In genomic region chr4:163489929-163490328, GRCh38 we compare ENCODE assay signal across 12 cellular contexts. TPM values are rescaled to one million over a fixed set of nuclear protein-coding genes. Genes with fewer than 3 reads are reported as not detected.
"Had no signal": no experiment of that assay in that cellular context is flagged by ENCODE, and none has a peak within 500 bp of the region (broad histone marks: within the 10 kb centered on the region; RNA-seq: fewer than 3 reads in every experiment).

No MANE protein-coding gene starts in this region.

- DNase-seq: GM23248, GOT3, H7, HFFc6, KG1 had no signal

- H3K9ac ChIP-seq: GM23248 had no signal

- ATAC-seq: HCT116, HepG2 had no signal

- H3K36me3 ChIP-seq: HAP-1 had no signal

- H3K4me3 ChIP-seq: GM23248, HAP-1 had no signal

- FAIRE-seq: HepG2 had no signal

- H3K9me3 ChIP-seq: HAP-1 had no signal

- H3K27ac ChIP-seq: GM23248, HL-60 had no signal

- H3K4me1 ChIP-seq: HAP-1 had no signal

RNA-seq across cellular contexts. Expression of gene TKTL2, which starts 16.4 kb away (rescaled TPM):
- total RNA-seq: GM23248, H4, H7, HepG2, HFFc6, HT1080 had no signal
- polyA plus RNA-seq: GM23248, HepG2, IgD-negative memory B cell had no signal
